Comparison of ENCODE assay signal across 18 cellular contexts in the genomic region with DNA sequence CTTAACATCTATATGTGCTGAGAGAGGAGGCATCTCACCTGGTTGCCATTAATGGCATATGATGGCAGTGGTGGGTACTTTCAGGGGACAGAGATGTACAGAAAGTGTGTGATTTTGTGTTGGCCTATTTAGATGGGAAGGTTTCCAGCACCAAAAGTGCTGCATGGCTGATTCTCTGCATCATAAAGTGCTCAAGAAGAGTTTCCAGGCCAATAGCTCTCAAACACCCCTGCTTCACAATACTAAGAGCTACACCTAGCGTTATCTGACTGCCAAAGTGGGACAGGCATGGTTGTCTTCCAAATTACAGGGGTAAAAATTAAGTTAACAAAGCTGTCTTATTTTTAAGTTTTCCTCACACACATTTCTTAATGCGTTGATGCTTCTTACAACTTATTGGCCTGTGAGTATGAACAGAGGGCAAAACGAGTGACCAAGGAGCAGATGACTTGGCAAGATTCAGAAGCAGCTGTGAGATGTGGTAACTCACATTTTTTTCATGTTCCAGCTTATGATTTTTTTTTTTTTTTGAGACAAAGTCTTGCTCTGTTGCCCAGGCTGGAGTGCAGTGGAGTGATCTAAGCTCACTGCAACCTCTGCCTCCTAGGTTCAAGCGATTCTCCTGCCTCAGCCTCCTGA. TPM values are rescaled to one million over a fixed set of nuclear protein-coding genes. Genes with fewer than 3 reads are reported as not detected.
DNase-seq lines count a peak whose midpoint lies in the region; ATAC-seq and TF ChIP-seq lines count a peak whose summit lies in the region.
"Had no signal": no experiment of that assay in that cellular context is flagged by ENCODE, and none has a peak within 500 bp of the region (broad histone marks: within the 10 kb centered on the region; RNA-seq: fewer than 3 reads in every experiment).

No MANE protein-coding gene starts in this region.

- POLR2A ChIA-PET in MCF 10A (lab: Yijun Ruan, JAX) = interaction anchor here (0.9 kb wide), 1 partner anchor 20 kb away, joined by 4 read pairs; no protein-coding TSS in a partner anchor

- peak overlapping the region; percentile 41 to 80 for H3K27ac ChIP-seq in breast epithelium
- H3K27ac ChIP-seq in mesenchymal stem cell (ENCODE audit: low read length, poor library complexity, severe bottlenecking) = peak overlapping the region; percentile 19
- H3K27ac ChIP-seq in vagina = peak overlapping the region; percentile 48
- H3K27ac ChIP-seq: HL-60 had no signal

- H3K4me3 Mint-ChIP-seq in MCF 10A (ENCODE audit: unreplicated experiment) = no peak overlapping the region
- H3K4me3 Mint-ChIP-seq: activated B cell treated with CpG ODN at 0.5 μM for 24 hours; natural killer cell; T-helper 1 cell treated with Interleukin-12 subunit alpha and Interleukin-12 subunit beta and Interleukin-4 antibody, amounts not matched to agents 30 μg/mL and 1 μg/mL, for 36 hours had no signal

- no peak overlapping the region for H2AK5ac ChIP-seq in mesenchymal stem cell (ENCODE audit: low read length, severe bottlenecking)

- H3K18ac ChIP-seq in mesenchymal stem cell (ENCODE audit: low read depth in 1 of 2, low read length in 2 of 2) = no peak overlapping the region

- H3K9ac ChIP-seq in mesenchymal stem cell (ENCODE audit: low read length) = peak overlapping the region; percentile 88

- no peak overlapping the region for H3K23ac ChIP-seq in mesenchymal stem cell (ENCODE audit: low read length in 2 of 2)

- ATAC-seq in HG03571 (IDR thresholded peaks at IDR 0.05; ENCODE audit: unreplicated experiment) (no peak), GM19328 (IDR thresholded peaks at IDR 0.05; ENCODE audit: unreplicated experiment) (no peak)
- ATAC-seq: natural killer cell had no signal

- no peak overlapping the region for H2BK12ac ChIP-seq in mesenchymal stem cell (ENCODE audit: low read length in 2 of 2)

- no peaks in the 10 kb centered on the region for H3K36me3 Mint-ChIP-seq in MCF 10A (ENCODE audit: insufficient read depth, unreplicated experiment)
- H3K36me3 Mint-ChIP-seq: natural killer cell had no signal

- no peak overlapping the region for H3K27ac Mint-ChIP-seq in MCF 10A (ENCODE audit: low read depth, unreplicated experiment)
- H3K27ac Mint-ChIP-seq: activated B cell treated with CpG ODN at 0.5 μM for 24 hours; activated T-helper 2 cell treated with anti-CD3 and anti-CD28 coated beads, Interferon-gamma antibody, Interleukin-2, Interleukin-4, amounts not matched to agents 10 μg/mL and 5 μg/mL and 100 μg/mL, durations not matched to agents 14 hours and 24 hours and 36 hours; natural killer cell; T-helper 1 cell treated with Interleukin-12 subunit alpha and Interleukin-12 subunit beta and Interleukin-4 antibody, amounts not matched to agents 30 μg/mL and 1 μg/mL, for 36 hours had no signal

- intact Hi-C loops in breast epithelium (cut with DNase I; ENCODE audit: low total_unique reads) = no loop called here
- intact Hi-C loops in MCF 10A (cut with micrococcal nuclease) = no loop called here
- intact Hi-C loops in vagina (cut with DNase I) = no loop called here

- CTCF ChIA-PET in MCF 10A (lab: Yijun Ruan, JAX) = interaction anchor here (2.8 kb wide), 1 partner anchor 12 kb away, joined by 25 read pairs; no protein-coding TSS in a partner anchor

- no peak for TF ChIP-seq POLR2A in breast epithelium (IDR thresholded peaks at IDR 0.05)
- TF ChIP-seq POLR2A in vagina (IDR thresholded peaks at IDR 0.05) = no peak

- peak overlapping the region in 2 of 3 donors; percentile 48 to 72 for H3K4me3 ChIP-seq in breast epithelium
- H3K4me3 ChIP-seq in mesenchymal stem cell (ENCODE audit: insufficient read depth in 1 of 2, low read depth in 1 of 2, low read length in 2 of 2) = peak overlapping the region in 1 of 2 experiments; percentile 90
- H3K4me3 ChIP-seq in vagina = peak overlapping the region in 1 of 2 donors; percentile 41

- no peak overlapping the region for H3K4me2 ChIP-seq in mesenchymal stem cell (ENCODE audit: low read length, poor library complexity, severe bottlenecking)

- peaks cover 5% of the 10 kb centered on the region for H3K4me1 Mint-ChIP-seq in MCF 10A (ENCODE audit: insufficient read depth, unreplicated experiment)
- H3K4me1 Mint-ChIP-seq: activated B cell treated with CpG ODN at 0.5 μM for 24 hours, natural killer cell had no signal

- no peak overlapping the region for H2AFZ ChIP-seq in mesenchymal stem cell (ENCODE audit: low read depth, low read length)

- H2BK120ac ChIP-seq in mesenchymal stem cell (ENCODE audit: low read depth, low read length) = no peak overlapping the region

- no peaks in the 10 kb centered on the region for H3K79me1 ChIP-seq in mesenchymal stem cell (replicated peaks; ENCODE audit: low read length, poor library complexity, severe bottlenecking)

- H3K27me3 ChIP-seq in breast epithelium (no peaks in the 10 kb centered on the region), mesenchymal stem cell (ENCODE audit: control insufficient read depth in 1 of 2, insufficient read depth in 1 of 2, low read length in 2 of 2) (no peaks in the 10 kb centered on the region), vagina (no peaks in the 10 kb centered on the region)

- no peak overlapping the region for H4K8ac ChIP-seq in mesenchymal stem cell (ENCODE audit: low read length)

- no peak overlapping the region for H4K91ac ChIP-seq in mesenchymal stem cell (ENCODE audit: low read length)

- H2BK15ac ChIP-seq in mesenchymal stem cell (ENCODE audit: low read depth, poor library complexity, severe bottlenecking) = no peak overlapping the region

- H2BK5ac ChIP-seq in mesenchymal stem cell (ENCODE audit: low read depth, low read length, poor library complexity, severe bottlenecking) = no peak overlapping the region

- H3K36me3 ChIP-seq in breast epithelium = no peaks in the 10 kb centered on the region
- peaks cover 0 to 3% of the 10 kb centered on the region in 2 experiments for H3K36me3 ChIP-seq in mesenchymal stem cell (ENCODE audit: control insufficient read depth in 1 of 2, insufficient read depth in 2 of 2, low read depth in 1 of 2, low read length in 2 of 2)
- H3K36me3 ChIP-seq in vagina = no peaks in the 10 kb centered on the region
- H3K36me3 ChIP-seq: esophagus muscularis mucosa had no signal

- DNase-seq in breast epithelium (ENCODE audit: low spot score in 2 of 2) (no peak), MCF 10A (ENCODE audit: unreplicated experiment) (no peak), fibroblast of peridontal ligament (ENCODE audit: extremely low read depth) (peak; percentile 89), mesenchymal stem cell (no peak), vagina (ENCODE audit: extremely low spot score in 2 of 2) (no peak)
- no peak for DNase-seq in stimulated activated CD4-positive, alpha-beta T cell treated with anti-CD3 and anti-CD28 coated beads, Interleukin-2, amount 100 ng/mL, for 24 hours
- DNase-seq: 8988T; activated B cell treated with CpG ODN at 0.5 μM for 24 hours; cortex of kidney; KG1; natural killer cell; stimulated activated CD8-positive, alpha-beta memory T cell treated with anti-CD3 and anti-CD28 coated beads, Interleukin-4, amount 100 ng/mL, for 48 hours had no signal

- no peaks in the 10 kb centered on the region for H3K9me3 Mint-ChIP-seq in MCF 10A (ENCODE audit: unreplicated experiment)
- H3K9me3 Mint-ChIP-seq: T-helper 1 cell treated with Interleukin-12 subunit alpha and Interleukin-12 subunit beta and Interleukin-4 antibody, amounts not matched to agents 30 μg/mL and 1 μg/mL, for 36 hours had no signal

- BruUV-seq in MCF 10A (replicated peaks; lab: Mats Ljungman, UMichigan) = no TSS peak

- H3K4ac ChIP-seq in mesenchymal stem cell (ENCODE audit: low read depth in 1 of 2, low read length in 2 of 2) = no peak overlapping the region

- no peak overlapping the region for H3K14ac ChIP-seq in mesenchymal stem cell (ENCODE audit: low read length in 2 of 2)

- 98% methylated on average over 3 of the region's 4 CpGs for WGBS in mesenchymal stem cell

- H3K9me3 ChIP-seq in breast epithelium (peaks cover 0 to 4% of the 10 kb centered on the region in 2 donors), mesenchymal stem cell (ENCODE audit: control insufficient read depth, low read length) (peaks cover 2% of the 10 kb centered on the region), vagina (no peaks in the 10 kb centered on the region)

- H3K4me1 ChIP-seq in breast epithelium (no peaks in the 10 kb centered on the region), mesenchymal stem cell (ENCODE audit: control insufficient read depth, insufficient read depth, low read depth, low read length) (peaks cover 7% of the 10 kb centered on the region), vagina (peaks cover 22% of the 10 kb centered on the region)

- TF ChIP-seq CTCF in breast epithelium (IDR thresholded peaks at IDR 0.05) (no peak), MCF 10A (IDR thresholded peaks at IDR 0.05; ENCODE audit: unreplicated experiment) (no peak), vagina (IDR thresholded peaks at IDR 0.05) (no peak)

- peaks cover 23% of the 10 kb centered on the region for H3K27me3 Mint-ChIP-seq in MCF 10A (ENCODE audit: insufficient read depth, unreplicated experiment)

RNA-seq across cellular contexts. Expression of a gene that starts 41.4 kb away (rescaled TPM):
- total RNA-seq in breast epithelium (10 to 100 TPM in 1 of 3 donors, 1 to 10 TPM in 1, under 1 TPM in 1; under 0.01 to 20.9 (median 8.8) TPM), MCF 10A (2022) (2.4 TPM in 2 replicates), vagina (2.7 TPM)
- polyA plus RNA-seq in mesenchymal stem cell (2013, experiment 1 of 2) = 2.2 TPM
- 2.2 TPM for polyA plus RNA-seq in mesenchymal stem cell (2013, experiment 2 of 2)
- total RNA-seq: activated B cell treated with CpG ODN at 0.5 μM for 24 hours; activated T-helper 2 cell treated with anti-CD3 and anti-CD28 coated beads, Interferon-gamma antibody, Interleukin-2, Interleukin-4, amounts not matched to agents 10 μg/mL and 5 μg/mL and 100 μg/mL, durations not matched to agents 14 hours and 24 hours and 36 hours had no signal
